ENCODE assay signal across 11 cellular contexts in the genomic region with DNA sequence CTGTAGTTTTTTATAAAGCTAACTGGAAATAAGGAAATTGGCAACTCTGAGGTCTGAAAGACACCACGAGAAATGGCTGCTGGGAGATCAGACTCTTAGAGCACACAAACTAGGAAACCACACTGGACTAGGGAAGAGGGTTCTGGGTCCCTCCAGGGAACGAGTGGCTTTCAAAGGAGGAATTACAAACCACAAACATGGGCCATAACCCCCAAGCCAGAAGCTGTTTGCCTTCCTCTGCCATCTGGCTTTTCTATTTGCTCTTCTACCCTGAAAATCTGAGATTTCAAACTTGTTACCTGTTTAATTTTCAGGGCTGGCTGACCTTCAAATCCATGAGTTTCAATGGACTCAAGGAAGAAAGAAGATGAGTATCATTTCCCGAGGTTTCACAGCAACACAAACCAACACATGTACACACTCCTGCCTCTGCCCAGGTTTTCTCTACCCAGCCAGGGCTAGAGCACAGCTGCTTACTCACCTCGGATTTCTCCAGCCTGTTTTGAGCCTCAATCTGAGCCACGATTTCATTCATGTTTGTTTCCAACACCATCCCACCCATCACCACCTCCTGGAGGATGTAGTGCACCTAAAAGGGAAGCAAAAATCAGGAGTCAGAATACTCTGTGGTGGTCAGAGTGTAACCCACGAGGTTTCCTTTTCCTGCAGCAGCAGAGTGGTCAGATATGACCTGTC. TPM values are rescaled to one million over a fixed set of nuclear protein-coding genes. Genes with fewer than 3 reads are reported as not detected.
DNase-seq lines count a peak whose midpoint lies in the region; ATAC-seq and TF ChIP-seq lines count a peak whose summit lies in the region.
"Had no signal": no experiment of that assay in that cellular context is flagged by ENCODE, and none has a peak within 500 bp of the region (broad histone marks: within the 10 kb centered on the region; RNA-seq: fewer than 3 reads in every experiment).

No MANE protein-coding gene starts in this region.

- H3K9me3 Mint-ChIP-seq in activated T-helper 17 cell treated with anti-CD3 and anti-CD28 coated beads, Interleukin-2, amount 50 U/mL, for 72 hours, result no peaks in the 10 kb centered on the region
- H3K9me3 Mint-ChIP-seq in stimulated activated effector memory CD8-positive, alpha-beta T cell treated with anti-CD3 and anti-CD28 coated beads, Interleukin-12 subunit alpha, Interleukin-12 subunit beta, amount 100 ng/mL, for 72 hours, result no peaks in the 10 kb centered on the region
- no peaks in the 10 kb centered on the region for H3K9me3 Mint-ChIP-seq in nephron progenitor cell
- H3K9me3 Mint-ChIP-seq: activated B cell treated with CpG ODN at 0.5 μM for 24 hours had no signal

- no peaks in the 10 kb centered on the region for H3K4me1 Mint-ChIP-seq in activated T-helper 17 cell treated with anti-CD3 and anti-CD28 coated beads, Interleukin-2, amount 50 U/mL, for 72 hours
- H3K4me1 Mint-ChIP-seq in stimulated activated effector memory CD8-positive, alpha-beta T cell treated with anti-CD3 and anti-CD28 coated beads, Interleukin-12 subunit alpha, Interleukin-12 subunit beta, amount 100 ng/mL, for 72 hours, result peaks cover 12% of the 10 kb centered on the region
- no peaks in the 10 kb centered on the region for H3K4me1 Mint-ChIP-seq in nephron progenitor cell

- peak; percentile 29 for DNase-seq in HCEC 1CT
- peak; percentile 47 for DNase-seq in glomerular visceral epithelial cell (ENCODE audit: extremely low spot score)
- DNase-seq in stimulated activated effector memory CD8-positive, alpha-beta T cell treated with anti-CD3 and anti-CD28 coated beads, Interleukin-12 subunit alpha, Interleukin-12 subunit beta, amount 100 ng/mL, for 72 hours (ENCODE audit: low spot score in 2 of 2), result no peak
- DNase-seq in NCI-H2081 (lab: John Stamatoyannopoulos, UW), result no peak
- DNase-seq in midbrain (lab: John Stamatoyannopoulos, UW), result no peak
- DNase-seq in nephron progenitor cell, result no peak
- DNase-seq: activated B cell treated with CpG ODN at 0.5 μM for 24 hours; NCI-H1436; stimulated activated naive CD4-positive, alpha-beta T cell had no signal

- H3K4me3 Mint-ChIP-seq in activated T-helper 17 cell treated with anti-CD3 and anti-CD28 coated beads, Interleukin-2, amount 50 U/mL, for 72 hours, result no peak overlapping the region
- no peak overlapping the region for H3K4me3 Mint-ChIP-seq in stimulated activated effector memory CD8-positive, alpha-beta T cell treated with anti-CD3 and anti-CD28 coated beads, Interleukin-12 subunit alpha, Interleukin-12 subunit beta, amount 100 ng/mL, for 72 hours
- no peak overlapping the region for H3K4me3 Mint-ChIP-seq in nephron progenitor cell
- H3K4me3 Mint-ChIP-seq: activated B cell treated with CpG ODN at 0.5 μM for 24 hours had no signal

- H3K27me3 Mint-ChIP-seq in activated T-helper 17 cell treated with anti-CD3 and anti-CD28 coated beads, Interleukin-2, amount 50 U/mL, for 72 hours, result no peaks in the 10 kb centered on the region
- no peaks in the 10 kb centered on the region for H3K27me3 Mint-ChIP-seq in nephron progenitor cell (ENCODE audit: low read depth, poor library complexity)
- H3K27me3 Mint-ChIP-seq: activated B cell treated with CpG ODN at 0.5 μM for 24 hours had no signal

- ATAC-seq in activated T-helper 17 cell treated with anti-CD3 and anti-CD28 coated beads, Interleukin-2, amount 50 U/mL, for 72 hours (replicated peaks), result no peak
- no peak for ATAC-seq in stimulated activated effector memory CD8-positive, alpha-beta T cell treated with anti-CD3 and anti-CD28 coated beads, Interleukin-12 subunit alpha, Interleukin-12 subunit beta, amount 100 ng/mL, for 72 hours
- no peak for ATAC-seq in GM18873 (IDR thresholded peaks at IDR 0.05; ENCODE audit: low FRiP score, unreplicated experiment)

- TF ChIP-seq CTCF in nephron progenitor cell (IDR thresholded peaks at IDR 0.05), result no peak

- peaks cover 61% of the 10 kb centered on the region for H3K36me3 Mint-ChIP-seq in activated T-helper 17 cell treated with anti-CD3 and anti-CD28 coated beads, Interleukin-2, amount 50 U/mL, for 72 hours (ENCODE audit: low read depth)
- peaks cover 47% of the 10 kb centered on the region for H3K36me3 Mint-ChIP-seq in stimulated activated effector memory CD8-positive, alpha-beta T cell treated with anti-CD3 and anti-CD28 coated beads, Interleukin-12 subunit alpha, Interleukin-12 subunit beta, amount 100 ng/mL, for 72 hours
- H3K36me3 Mint-ChIP-seq in nephron progenitor cell (ENCODE audit: low read depth), result peaks cover 73% of the 10 kb centered on the region

- peak overlapping the region; percentile 77 for H3K27ac Mint-ChIP-seq in activated T-helper 17 cell treated with anti-CD3 and anti-CD28 coated beads, Interleukin-2, amount 50 U/mL, for 72 hours
- peak overlapping the region; percentile 8 for H3K27ac Mint-ChIP-seq in stimulated activated effector memory CD8-positive, alpha-beta T cell treated with anti-CD3 and anti-CD28 coated beads, Interleukin-12 subunit alpha, Interleukin-12 subunit beta, amount 100 ng/mL, for 72 hours
- H3K27ac Mint-ChIP-seq in nephron progenitor cell, result no peak overlapping the region
- H3K27ac Mint-ChIP-seq: activated B cell treated with CpG ODN at 0.5 μM for 24 hours had no signal

RNA-seq across cellular contexts. Expression of a gene that starts 22.6 kb away (rescaled TPM):
- under 1 TPM; 0.19 to 0.45 TPM for total RNA-seq in activated T-helper 17 cell treated with anti-CD3 and anti-CD28 coated beads, Interleukin-2, amount 50 U/mL, for 72 hours

RNA-seq across cellular contexts. Expression of a gene that starts 56.5 kb away (rescaled TPM):
- total RNA-seq in activated T-helper 17 cell treated with anti-CD3 and anti-CD28 coated beads, Interleukin-2, amount 50 U/mL, for 72 hours, result 10 to 100 TPM; 14.0 to 16.0 TPM

Comparison
In these comparisons a context has a peak if more than half of its experiments do, and no peak if none do; other contexts are left out.
1. DNase-seq: peak in HCEC 1CT (single experiment) and glomerular visceral epithelial cell (single experiment); none in stimulated activated effector memory CD8-positive, alpha-beta T cell treated with anti-CD3 and anti-CD28 coated beads, Interleukin-12 subunit alpha, Interleukin-12 subunit beta, amount 100 ng/mL, for 72 hours (0 of 2), NCI-H2081 (0 of 2), midbrain (single experiment) and nephron progenitor cell (single experiment).